Comparison of ENCODE assay signal across 13 cellular contexts in genomic region chr3:42068303-42069088, GRCh38. TPM values are rescaled to one million over a fixed set of nuclear protein-coding genes. Genes with fewer than 3 reads are reported as not detected.
DNase-seq lines count a peak whose midpoint lies in the region; ATAC-seq, FAIRE-seq and TF ChIP-seq lines count a peak whose summit lies in the region.
"Had no signal": no experiment of that assay in that cellular context is flagged by ENCODE, and none has a peak within 500 bp of the region (broad histone marks: within the 10 kb centered on the region; RNA-seq: fewer than 3 reads in every experiment).

No MANE protein-coding gene starts in this region.

- WGBS in GM23248 (ENCODE audit: low coverage in 1 of 2, low lambda C conversion rate in 2 of 2, missing lambda C conversion rate in 2 of 2), 2 experiments = 87 to 88% methylated on average over 7 of the region's 7 CpGs
- whole genome bisulfite sequencing in GM12878 (ENCODE audit: insufficient coverage, insufficient replicate concordance, low lambda C conversion rate, missing lambda C conversion rate) = 87% methylated on average over 7 of the region's 7 CpGs
- 84 to 93% (median 91%) methylated on average over 7 of the region's 7 CpGs for WGBS in stomach, 5 donors

- no peaks in the 10 kb centered on the region for H3K36me3 ChIP-seq in GM23248 (ENCODE audit: low read depth)
- no peaks in the 10 kb centered on the region; a peak in 1 of 4 replicates for H3K36me3 ChIP-seq in GM12878 (ENCODE audit: control insufficient read depth in 2 of 2, insufficient read depth in 2 of 2, low read length in 1 of 2)
- H3K36me3 ChIP-seq in lower lobe of right lung = no peaks in the 10 kb centered on the region
- no peaks in the 10 kb centered on the region for H3K36me3 ChIP-seq in stomach

- no peak for ATAC-seq in GM12878
- ATAC-seq in lower lobe of right lung = no peak
- ATAC-seq in HG02870 (IDR thresholded peaks at IDR 0.05; ENCODE audit: unreplicated experiment) = no peak
- ATAC-seq in HG02610 (IDR thresholded peaks at IDR 0.05; ENCODE audit: unreplicated experiment) = no peak
- ATAC-seq in GM21526 (IDR thresholded peaks at IDR 0.05; ENCODE audit: low FRiP score, unreplicated experiment) = no peak
- no peak for ATAC-seq in HG02973 (IDR thresholded peaks at IDR 0.05; ENCODE audit: unreplicated experiment)
- ATAC-seq: activated T-helper 17 cell treated with anti-CD3 and anti-CD28 coated beads, Interleukin-2, amount 50 U/mL, for 72 hours; esophagus mucosa had no signal

- CTCF ChIA-PET in GM12878 (lab: Yijun Ruan, JAX) = interaction anchor here (0.6 to 3.6 kb wide), 6 partner anchors 11 to 123 kb away, joined by 3 to 17 read pairs (median 4); partner anchors contain the start of gene TRAK1

- H2AFZ ChIP-seq in GM23248 (no peak overlapping the region), GM12878 (ENCODE audit: control insufficient read depth, low read depth, low read length) (no peak overlapping the region)

- H3K27ac ChIP-seq in GM23248 (peak overlapping the region; percentile 100), GM12878 (ENCODE audit: control insufficient read depth, insufficient read depth) (peak overlapping the region; percentile 66), lower lobe of right lung (peak overlapping the region; percentile 88), stomach (peak overlapping the region in 3 of 5 donors; percentile 62 to 70 (median 68))

- H3K4me2 ChIP-seq in GM23248 (ENCODE audit: unreplicated experiment) (no peak overlapping the region), GM12878 (ENCODE audit: control insufficient read depth, insufficient read depth) (peak overlapping the region; percentile 76)

- H3K4me3 ChIP-seq in GM23248 (no peak overlapping the region), GM12878 (peak overlapping the region; percentile 25; the same call in 1 of the 2 replicates), lower lobe of right lung (no peak overlapping the region), stomach (no peak overlapping the region)

- H3K79me2 ChIP-seq in GM23248 (ENCODE audit: insufficient read depth) (peaks cover 88% of the 10 kb centered on the region), GM12878 (ENCODE audit: control insufficient read depth, insufficient read depth, low read length) (peaks cover 75% of the 10 kb centered on the region)

- no peaks in the 10 kb centered on the region for H3K9me3 ChIP-seq in GM23248 (ENCODE audit: low read depth)
- H3K9me3 ChIP-seq in GM12878 (replicated peaks; ENCODE audit: control insufficient read depth, insufficient read depth, low read length) = no peaks in the 10 kb centered on the region
- H3K9me3 ChIP-seq in lower lobe of right lung = no peaks in the 10 kb centered on the region
- no peaks in the 10 kb centered on the region for H3K9me3 ChIP-seq in stomach

- TF ChIP-seq EP300 in GM12878 (IDR thresholded peaks at IDR 0.05; ENCODE audit: borderline replicate concordance in 1 of 2, control insufficient read depth in 1 of 2, low read depth in 2 of 2, low read length in 2 of 2) = no peak
- TF ChIP-seq EP300 in stomach (IDR thresholded peaks at IDR 0.05) = no peak

- intact Hi-C loops in GM12878 (cut with micrococcal nuclease; ENCODE audit: unreplicated experiment) (no loop called here), lower lobe of right lung (cut with DNase I) (no loop called here), stomach (cut with DNase I; ENCODE audit: low total_unique reads) (no loop called here)

- TF ChIP-seq CTCF in GM12878 (IDR thresholded peaks at IDR 0.05 in 2 of 3, conservative IDR thresholded peaks at IDR 0.05 in 1 of 3; ENCODE audit: control insufficient read depth in 2 of 3, extremely low read depth in 1 of 3, insufficient read depth in 1 of 3, low read depth in 3 of 3, low read length in 3 of 3) = no peak
- TF ChIP-seq CTCF in lower lobe of right lung (IDR thresholded peaks at IDR 0.05) = no peak
- TF ChIP-seq CTCF in stomach (IDR thresholded peaks at IDR 0.05) = no peak

- no peak for TF ChIP-seq POLR2A in GM12878 (IDR thresholded peaks at IDR 0.05; ENCODE audit: low read depth, low read length)
- no peak for TF ChIP-seq POLR2A in stomach (IDR thresholded peaks at IDR 0.05)

- POLR2A ChIA-PET in GM12878 (lab: Charles Lee) = interaction anchor here (0.6 to 1.6 kb wide), 4 partner anchors 13 to 498 kb away, joined by 3 to 4 read pairs (median 3); no protein-coding TSS in a partner anchor

- H3F3A ChIP-seq in GM23248 (ENCODE audit: insufficient read depth) = peaks cover 44% of the 10 kb centered on the region

- H3K9ac ChIP-seq in GM23248 = peak overlapping the region; percentile 94
- H3K9ac ChIP-seq in GM12878 (ENCODE audit: control insufficient read depth, insufficient read depth, low read length) = no peak overlapping the region

- SMC1A ChIA-PET in GM12878 (lab: Charles Lee; ENCODE audit: uncharacterized antibody, unreplicated experiment) = interaction anchor here (0.8 to 4.7 kb wide), 9 partner anchors 11 to 127 kb away, joined by 3 to 47 read pairs (median 14); no protein-coding TSS in a partner anchor

- peaks cover 83% of the 10 kb centered on the region for H3K4me1 ChIP-seq in GM23248 (ENCODE audit: insufficient read depth)
- peaks cover 44% of the 10 kb centered on the region for H3K4me1 ChIP-seq in GM12878 (ENCODE audit: control insufficient read depth, insufficient read depth, low read length)
- peaks cover 72% of the 10 kb centered on the region for H3K4me1 ChIP-seq in lower lobe of right lung
- peaks cover 51 to 82% (median 67%) of the 10 kb centered on the region in 4 donors for H3K4me1 ChIP-seq in stomach

- H4K20me1 ChIP-seq in GM23248 (ENCODE audit: insufficient read depth) (no peaks in the 10 kb centered on the region), GM12878 (ENCODE audit: control insufficient read depth, insufficient read depth) (no peaks in the 10 kb centered on the region; the same call in 1 of the 2 replicates)

- no peak for TF ChIP-seq RAD21 in GM12878 (IDR thresholded peaks at IDR 0.05; ENCODE audit: insufficient read depth, low read depth, low read length)

- DNase-seq in GM23248 = peak; percentile 48
- no peak for DNase-seq in GM12878 (ENCODE audit: low read depth, low spot score)
- no peak for DNase-seq in lower lobe of right lung
- no peak for DNase-seq in stomach
- DNase-seq: activated CD4-positive, alpha-beta T cell treated with anti-CD3 and anti-CD28 coated beads, Interleukin-2, amount 50 U/mL, for 1 hour; CD4-positive, alpha-beta T cell; T-helper 1 cell had no signal

- H3K9me2 ChIP-seq in GM23248 (ENCODE audit: insufficient read depth) = no peaks in the 10 kb centered on the region

- in situ Hi-C loops in GM23248 (cut with MboI) = no loop called here
- in situ Hi-C loops in GM12878 (cut with MboI) = no loop called here

- RAD21 ChIA-PET in GM12878 (lab: Charles Lee; ENCODE audit: unreplicated experiment) = interaction anchor here (1.1 to 3.2 kb wide), 6 partner anchors 11 to 45 kb away, joined by 4 to 17 read pairs (median 4); no protein-coding TSS in a partner anchor

- FAIRE-seq in GM12878 (lab: Jason Lieb, UNC) = no peak

- BruUV-seq in GM12878 (replicated peaks; lab: Mats Ljungman, UMichigan) = no TSS peak

- H3K27me3 ChIP-seq in GM23248 (replicated peaks; ENCODE audit: insufficient read depth) = no peaks in the 10 kb centered on the region
- no peaks in the 10 kb centered on the region for H3K27me3 ChIP-seq in GM12878 (replicated peaks in 1 of 2; ENCODE audit: control insufficient read depth in 2 of 2, insufficient read depth in 2 of 2, low read length in 1 of 2)
- no peaks in the 10 kb centered on the region for H3K27me3 ChIP-seq in lower lobe of right lung (ENCODE audit: low read depth)
- H3K27me3 ChIP-seq in stomach = no peaks in the 10 kb centered on the region

TF ChIP-seq in GM12878, 131 proteins besides CTCF, POLR2A, EP300 and RAD21:
- no peak for TF ChIP-seq SMARCA5 (IDR thresholded peaks at IDR 0.05)
- no peak for TF ChIP-seq PAX5 (IDR thresholded peaks at IDR 0.05; ENCODE audit: borderline replicate concordance, low read depth, low read length)

RNA-seq across cellular contexts. Expression of gene TRAK1, which starts 22.7 kb away (rescaled TPM):
- total RNA-seq in GM23248 (2014; rRNA removed; shearing (Covaris generic)) = 41.5 and 51.0 TPM in 2 replicates
- 13.6 and 13.7 TPM in 2 replicates for polyA plus RNA-seq in GM23248 (2016; fragmentation: Nextera tagmentation; extraction: Ambion mirVana)
- 76.4 and 80.8 TPM in 2 replicates for total RNA-seq in GM12878 (2013; cell fraction: nucleolus; rRNA removed)
- 29.4 and 32.0 TPM in 2 replicates for total RNA-seq in GM12878 (2014; rRNA removed)
- total RNA-seq in GM12878 (2014; rRNA removed; fragmentation: Illumina TruSeq; extraction: Trizol) = 20.6 and 22.2 TPM in 2 replicates
- total RNA-seq in GM12878 (2021) = 43.1 and 46.2 TPM in 2 replicates
- 15.1 TPM for polyA plus RNA-seq in GM12878 (2011; ENCODE audit: low read depth)
- 18.7 and 25.2 TPM in 2 replicates for polyA plus RNA-seq in GM12878 (2011; rRNA removed)
- 22.7 and 26.2 TPM in 2 replicates for polyA plus RNA-seq in GM12878 (2011; cell fraction: cytosol; rRNA removed)
- polyA plus RNA-seq in GM12878 (2011; cell fraction: nucleus; rRNA removed) = 49.2 and 51.0 TPM in 2 replicates
- polyA plus RNA-seq in GM12878 (2012) = 23.0 and 27.8 TPM in 2 replicates
- 23.9 and 28.3 TPM in 2 replicates for polyA plus RNA-seq in GM12878 (2014; fragmentation: Illumina TruSeq; extraction: Trizol)
- 1 to 10 TPM; 6.6 to 6.7 TPM for polyA plus RNA-seq in GM12878 (2014; fragmentation: Nextera tagmentation; extraction: Ambion mirVana)
- polyA plus RNA-seq in GM12878 (2014; rRNA removed) = 32.1 and 32.3 TPM in 2 replicates
- 1 to 10 TPM; 7.2 to 9.8 TPM for polyA plus RNA-seq in GM12878 (2016; fragmentation: Nextera tagmentation; extraction: Ambion mirVana)
- polyA minus RNA-seq in GM12878 (2011; rRNA and poly(A)+ RNA removed) = 44.9 and 47.8 TPM in 2 replicates
- polyA minus RNA-seq in GM12878 (2011; cell fraction: cytosol; rRNA and poly(A)+ RNA removed) = 14.8 and 17.8 TPM in 2 replicates
- 40.6 and 63.4 TPM in 2 replicates for polyA minus RNA-seq in GM12878 (2011; cell fraction: nucleus; rRNA and poly(A)+ RNA removed)
- total RNA-seq in lower lobe of right lung = 50.6 TPM
- 100 to 1,000 TPM in 4 of 5 donors, 10 to 100 TPM in 1; 67.1 to 328 (median 107) TPM for total RNA-seq in stomach
- 10 to 100 TPM; 17.2 to 33.5 (median 20.1) TPM for polyA plus RNA-seq in stomach
